32 cellular contexts compared by ENCODE assay signal in the genomic region with DNA sequence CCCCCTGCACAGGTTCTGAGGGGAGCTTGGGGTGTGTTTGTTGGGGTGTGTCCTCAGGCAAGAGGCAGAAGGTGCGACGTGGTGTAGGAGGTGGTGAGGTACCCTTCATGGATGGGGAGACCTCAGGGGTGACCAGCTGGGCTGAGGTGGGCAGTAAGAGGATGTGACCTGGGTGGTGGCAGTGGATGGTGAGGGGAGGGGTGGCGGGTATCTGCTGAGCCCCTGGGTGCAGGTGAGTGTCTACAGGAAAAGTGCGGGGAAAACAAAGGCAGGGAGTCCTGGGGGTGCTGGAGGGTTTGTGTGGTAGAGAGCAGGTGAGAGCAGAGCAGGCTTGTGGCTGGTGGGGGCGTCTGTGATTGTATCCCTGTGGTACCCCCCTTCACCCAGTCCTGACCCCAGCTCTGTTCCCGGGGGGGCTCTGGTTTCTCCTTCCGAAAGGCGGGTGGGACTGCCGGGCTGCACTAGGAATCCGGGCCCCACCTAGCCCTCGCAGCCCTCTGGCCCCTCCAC. TPM values are rescaled to one million over a fixed set of nuclear protein-coding genes. Genes with fewer than 3 reads are reported as not detected.
DNase-seq lines count a peak whose midpoint lies in the region; ATAC-seq, FAIRE-seq and TF ChIP-seq lines count a peak whose summit lies in the region.
"Had no signal": no experiment of that assay in that cellular context is flagged by ENCODE, and none has a peak within 500 bp of the region (broad histone marks: within the 10 kb centered on the region; RNA-seq: fewer than 3 reads in every experiment).

No MANE protein-coding gene starts in this region.

- H3K27me3 Mint-ChIP-seq in astrocyte (ENCODE audit: low read depth, unreplicated experiment) = peaks cover 58% of the 10 kb centered on the region

- ATAC-seq in GM18858 (IDR thresholded peaks at IDR 0.05; ENCODE audit: unreplicated experiment) (no peak), GM21737 (IDR thresholded peaks at IDR 0.05; ENCODE audit: unreplicated experiment) (no peak)

- H3K4me3 ChIP-seq in astrocyte (ENCODE audit: insufficient read depth, low read depth, low read length) = no peak overlapping the region
- peak overlapping the region; percentile 50 for H3K4me3 ChIP-seq in iPS-15b (ENCODE audit: low read depth, low read length)
- peak overlapping the region; percentile 42 for H3K4me3 ChIP-seq in suprapubic skin
- H3K4me3 ChIP-seq: K562, neural progenitor cell, SJSA1 had no signal

- peaks cover 2% of the 10 kb centered on the region for H3K36me3 Mint-ChIP-seq in astrocyte (ENCODE audit: low read depth, unreplicated experiment)
- H3K36me3 Mint-ChIP-seq: CD14-positive monocyte, neural progenitor cell had no signal

- H3K27ac Mint-ChIP-seq in astrocyte (ENCODE audit: unreplicated experiment) = peak overlapping the region; percentile 62
- H3K27ac Mint-ChIP-seq: activated naive CD8-positive, alpha-beta T cell treated with anti-CD3 and anti-CD28 coated beads, Interleukin-2, amount 50 U/mL, for 24 hours; CD14-positive monocyte; neural progenitor cell had no signal

- no peak for FAIRE-seq in astrocyte (lab: Jason Lieb, UNC)
- FAIRE-seq: frontal cortex, HTR-8/SVneo, K562 had no signal

- peak; percentile 58 for DNase-seq in activated effector memory CD4-positive, alpha-beta T cell treated with anti-CD3 and anti-CD28 coated beads, Interleukin-2, amount 50 U/mL, for 16 hours
- no peak for DNase-seq in activated effector memory CD4-positive, alpha-beta T cell treated with Interleukin-2 at 50 U/mL for 16 hours
- DNase-seq in astrocyte (ENCODE audit: low read depth) (no peak), suprapubic skin (ENCODE audit: low spot score in 2 of 2) (no peak), EL (no peak)
- DNase-seq: activated naive CD4-positive, alpha-beta T cell; DMS79; GOT3; hippocampal formation; left lung; mesendoderm; NCI-H1092 treated with DMSO at 0.1 percent for 48 hours; NCI-H187; NCI-H510A; spleen had no signal

- H3K4me1 Mint-ChIP-seq in astrocyte (ENCODE audit: low read depth, unreplicated experiment) = no peaks in the 10 kb centered on the region
- H3K4me1 Mint-ChIP-seq: neural progenitor cell had no signal

- no peaks in the 10 kb centered on the region for H4K20me1 ChIP-seq in astrocyte (ENCODE audit: insufficient read depth, low read length)

- WGBS in suprapubic skin = 61% methylated on average over 6 of the region's 11 CpGs

- TF ChIP-seq POLR2A in suprapubic skin (IDR thresholded peaks at IDR 0.05) = no peak

- H3K36me3 ChIP-seq in astrocyte (ENCODE audit: insufficient read depth, low read length) = no peaks in the 10 kb centered on the region
- no peaks in the 10 kb centered on the region for H3K36me3 ChIP-seq in iPS-15b (ENCODE audit: control insufficient read depth, insufficient read depth, low read length)
- no peaks in the 10 kb centered on the region for H3K36me3 ChIP-seq in suprapubic skin
- H3K36me3 ChIP-seq: left lung, neural progenitor cell, SJSA1, spleen, transverse colon had no signal

- peaks cover 4% of the 10 kb centered on the region for H3K9me3 Mint-ChIP-seq in astrocyte (ENCODE audit: unreplicated experiment)
- H3K9me3 Mint-ChIP-seq: activated naive CD8-positive, alpha-beta T cell treated with anti-CD3 and anti-CD28 coated beads, Interleukin-2, amount 50 U/mL, for 24 hours; neural progenitor cell had no signal

- H3K9ac ChIP-seq in astrocyte (ENCODE audit: low read length) = no peak overlapping the region
- no peak overlapping the region for H3K9ac ChIP-seq in iPS-15b (ENCODE audit: low read depth, low read length)
- H3K9ac ChIP-seq: neural progenitor cell, parathyroid adenoma had no signal

- no peak overlapping the region for H2AFZ ChIP-seq in astrocyte (ENCODE audit: low read depth, low read length)
- H2AFZ ChIP-seq: neural progenitor cell, parathyroid adenoma had no signal

- H3K9me3 ChIP-seq in astrocyte (ENCODE audit: insufficient read depth, low read depth, low read length) (no peaks in the 10 kb centered on the region), iPS-15b (ENCODE audit: control insufficient read depth, insufficient read depth, low read length) (no peaks in the 10 kb centered on the region), suprapubic skin (no peaks in the 10 kb centered on the region)
- H3K9me3 ChIP-seq: left lung, SJSA1, spleen, transverse colon had no signal

- H3K27me3 ChIP-seq in astrocyte (ENCODE audit: insufficient read depth, low read length) (peaks cover 20% of the 10 kb centered on the region), iPS-15b (ENCODE audit: control insufficient read depth, insufficient read depth, low read length) (peaks cover 70% of the 10 kb centered on the region), suprapubic skin (peaks cover 34% of the 10 kb centered on the region)

- H3K27ac ChIP-seq in astrocyte (ENCODE audit: low read depth, low read length) (no peak overlapping the region), suprapubic skin (no peak overlapping the region)
- H3K27ac ChIP-seq: 22Rv1, left lung, neural progenitor cell, parathyroid adenoma, SJSA1, spleen, transverse colon had no signal

- no peak overlapping the region for H3K4me3 Mint-ChIP-seq in astrocyte (ENCODE audit: unreplicated experiment)
- H3K4me3 Mint-ChIP-seq: neural progenitor cell had no signal

- H3K79me2 ChIP-seq in astrocyte (ENCODE audit: insufficient read depth, low read length) = no peaks in the 10 kb centered on the region
- H3K79me2 ChIP-seq: parathyroid adenoma had no signal

- H3K4me1 ChIP-seq in astrocyte (ENCODE audit: insufficient read depth, low read length) (peaks cover 4% of the 10 kb centered on the region), iPS-15b (ENCODE audit: control insufficient read depth, insufficient read depth, low read length) (peaks cover 3% of the 10 kb centered on the region), suprapubic skin (peaks cover 17% of the 10 kb centered on the region)
- H3K4me1 ChIP-seq: neural progenitor cell, parathyroid adenoma had no signal

- TF ChIP-seq EP300 in suprapubic skin (IDR thresholded peaks at IDR 0.05) = no peak

- TF ChIP-seq CTCF in astrocyte (IDR thresholded peaks at IDR 0.05; ENCODE audit: insufficient read depth, low read depth, low read length) = no peak
- TF ChIP-seq CTCF in suprapubic skin (IDR thresholded peaks at IDR 0.05) = no peak

- peak overlapping the region; percentile 85 for H3K4me2 ChIP-seq in astrocyte (ENCODE audit: low read length)
- H3K4me2 ChIP-seq: neural progenitor cell had no signal

RNA-seq across cellular contexts. Expression of a gene that starts 0.6 kb away (rescaled TPM):
- not detected in 2 replicates for total RNA-seq in astrocyte
- 1 to 10 TPM; 1.6 to 8.0 (median 4.2) TPM for total RNA-seq in suprapubic skin
- total RNA-seq: dermis blood vessel endothelial cell, frontal cortex, K562, myocyte, right cardiac atrium, RPMI7951, SJSA1, spleen, transverse colon had no signal

RNA-seq across cellular contexts. Expression of a gene that starts 44.2 kb away (rescaled TPM):
- total RNA-seq in astrocyte = 14.7 and 17.4 TPM in 2 replicates
- 1 to 10 TPM in 1 of 4 donors, under 1 TPM in 1, not detected in 2; 0.78 to 2.1 TPM for total RNA-seq in suprapubic skin
- total RNA-seq: K562 had no signal
